ENCODE assay signal across 8 cellular contexts in genomic region chr16:30748634-30749445, GRCh38. TPM values are rescaled to one million over a fixed set of nuclear protein-coding genes. Genes with fewer than 3 reads are reported as not detected.
DNase-seq lines count a peak whose midpoint lies in the region; ATAC-seq and TF ChIP-seq lines count a peak whose summit lies in the region.

No MANE protein-coding gene starts in this region.

- peak overlapping the region; percentile 62 to 75 (median 65) for H3K4me3 ChIP-seq in fibroblast of lung (replicated peaks in 1 of 4; ENCODE audit: control extremely low read depth in 1 of 4, insufficient read depth in 1 of 4, low read depth in 3 of 4, low read length in 4 of 4)

- H3K27me3 ChIP-seq in fibroblast of lung (ENCODE audit: control insufficient read depth, insufficient read depth, low read length): no peaks in the 10 kb centered on the region

- H3K79me2 ChIP-seq in fibroblast of lung (ENCODE audit: control insufficient read depth, insufficient read depth, low read length): peaks cover 16% of the 10 kb centered on the region

- no peaks in the 10 kb centered on the region for H4K20me1 ChIP-seq in fibroblast of lung (ENCODE audit: control insufficient read depth, extremely low read depth, insufficient read depth, low read length)

- peak overlapping the region; percentile 72 for H3K9ac ChIP-seq in fibroblast of lung (ENCODE audit: insufficient read depth, low read length)

- no peaks in the 10 kb centered on the region for H3K9me3 ChIP-seq in fibroblast of lung (ENCODE audit: control insufficient read depth, insufficient read depth, low read depth, low read length)

- H3K4me1 ChIP-seq in fibroblast of lung (ENCODE audit: control insufficient read depth, extremely low read depth, insufficient read depth, low read length): peaks cover 7% of the 10 kb centered on the region

- H2AFZ ChIP-seq in fibroblast of lung (ENCODE audit: low read length): no peak overlapping the region

- no peaks in the 10 kb centered on the region for H3K27me3 Mint-ChIP-seq in nephron (ENCODE audit: low read depth)

- ATAC-seq in HG03354 (IDR thresholded peaks at IDR 0.05; ENCODE audit: poor library complexity, severe bottlenecking, unreplicated experiment): peak; percentile 22

- peak overlapping the region; percentile 61 for H3K27ac ChIP-seq in fibroblast of lung (ENCODE audit: insufficient read depth, low read length)

- H3K9me3 Mint-ChIP-seq in nephron: no peaks in the 10 kb centered on the region

- H3K36me3 Mint-ChIP-seq in nephron (ENCODE audit: low read depth): peaks cover 20% of the 10 kb centered on the region

- peak; percentile 70 for DNase-seq in activated effector memory CD4-positive, alpha-beta T cell treated with anti-CD3 and anti-CD28 coated beads, Interleukin-2, amount 50 U/mL, for 16 hours
- no peak for DNase-seq in activated effector memory CD4-positive, alpha-beta T cell treated with Interleukin-2 at 50 U/mL for 16 hours
- peak; percentile 25 to 36 for DNase-seq in activated CD4-positive, alpha-beta T cell treated with anti-CD3 and anti-CD28 coated beads, Interleukin-2, amount 50 U/mL, for 48 hours
- DNase-seq in fibroblast of lung (ENCODE audit: low read depth in 2 of 2) (peak; percentile 23 to 50), NCI-H1694 (lab: John Stamatoyannopoulos, UW) (no peak), occipital lobe (lab: John Stamatoyannopoulos, UW) (no peak)

- peak overlapping the region; percentile 82 for H3K4me2 ChIP-seq in fibroblast of lung (ENCODE audit: extremely low read depth, insufficient read depth, low read length)

- H3K4me3 Mint-ChIP-seq in nephron: peak overlapping the region; percentile 95 to 97 (median 96)

- TF ChIP-seq CTCF in fibroblast of lung (conservative IDR thresholded peaks at IDR 0.05 in 1 of 2, IDR thresholded peaks at IDR 0.05 in 1 of 2; ENCODE audit: low read depth in 1 of 2, low read length in 2 of 2) (no peak), nephron (IDR thresholded peaks at IDR 0.05; ENCODE audit: unreplicated experiment in 3 of 3) (no peak)

- no peaks in the 10 kb centered on the region for H3K4me1 Mint-ChIP-seq in nephron

- peaks cover 15% of the 10 kb centered on the region for H3K36me3 ChIP-seq in fibroblast of lung (ENCODE audit: control insufficient read depth, insufficient read depth, low read length)

- peak overlapping the region in 1 of 3 experiments; percentile 23 for H3K27ac Mint-ChIP-seq in nephron

RNA-seq across cellular contexts. Expression of gene PHKG2, which starts 0.6 kb away (rescaled TPM):
- total RNA-seq in fibroblast of lung (11.8 and 15.4 TPM in 2 replicates), occipital lobe (12.0 TPM)
- 19.4 and 23.8 TPM in 2 replicates for polyA plus RNA-seq in fibroblast of lung
- 19.2 and 24.2 TPM in 2 replicates for polyA plus RNA-seq in fibroblast of lung (2012)
- 31.4 and 31.6 TPM in 2 replicates for polyA minus RNA-seq in fibroblast of lung (ENCODE audit: low replicate concordance)

RNA-seq across cellular contexts. Expression of gene CFAP119, which starts 13.0 kb away (rescaled TPM):
- total RNA-seq in fibroblast of lung (0.77 and 1.3 TPM in 2 replicates), occipital lobe (1.6 TPM)
- polyA plus RNA-seq in fibroblast of lung: 1.5 and 2.0 TPM in 2 replicates
- 2.4 and 3.7 TPM in 2 replicates for polyA plus RNA-seq in fibroblast of lung (2012)
- 0.39 and 4.0 TPM in 2 replicates for polyA minus RNA-seq in fibroblast of lung (ENCODE audit: low replicate concordance)

RNA-seq across cellular contexts. Expression of gene RNF40, which starts 13.3 kb away (rescaled TPM):
- total RNA-seq in fibroblast of lung: 56.8 TPM in 2 replicates
- 42.0 and 68.2 TPM in 2 replicates for polyA plus RNA-seq in fibroblast of lung
- polyA plus RNA-seq in fibroblast of lung (2012): 49.9 and 73.9 TPM in 2 replicates
- 107 and 130 TPM in 2 replicates for polyA minus RNA-seq in fibroblast of lung (ENCODE audit: low replicate concordance)
- 80.0 TPM for total RNA-seq in occipital lobe

RNA-seq across cellular contexts. Expression of gene ZNF629, which starts 38.2 kb away (rescaled TPM):
- total RNA-seq in fibroblast of lung: 6.4 and 7.3 TPM in 2 replicates
- 5.8 and 6.2 TPM in 2 replicates for polyA plus RNA-seq in fibroblast of lung
- 13.5 and 14.3 TPM in 2 replicates for polyA plus RNA-seq in fibroblast of lung (2012)
- polyA minus RNA-seq in fibroblast of lung (ENCODE audit: low replicate concordance): 12.2 and 15.9 TPM in 2 replicates
- 11.5 TPM for total RNA-seq in occipital lobe

RNA-seq across cellular contexts. Expression of gene SRCAP, which starts 49.9 kb away (rescaled TPM):
- total RNA-seq in fibroblast of lung (11.3 and 14.2 TPM in 2 replicates), occipital lobe (21.7 TPM)
- 3.5 and 6.4 TPM in 2 replicates for polyA plus RNA-seq in fibroblast of lung
- polyA plus RNA-seq in fibroblast of lung (2012): 12.1 and 17.8 TPM in 2 replicates
- 98.0 and 100 TPM in 2 replicates for polyA minus RNA-seq in fibroblast of lung (ENCODE audit: low replicate concordance)

Comparison
In these comparisons a context has a peak if more than half of its experiments do, and no peak if none do; other contexts are left out.
1. DNase-seq: peak in activated effector memory CD4-positive, alpha-beta T cell treated with anti-CD3 and anti-CD28 coated beads, Interleukin-2, amount 50 U/mL, for 16 hours (single experiment), activated CD4-positive, alpha-beta T cell treated with anti-CD3 and anti-CD28 coated beads, Interleukin-2, amount 50 U/mL, for 48 hours (2 of 2) and fibroblast of lung (2 of 2); none in activated effector memory CD4-positive, alpha-beta T cell treated with Interleukin-2 at 50 U/mL for 16 hours (single experiment), NCI-H1694 (single experiment) and occipital lobe (single experiment).